ENCODE assay signal across 1 cellular context in the genomic region with DNA sequence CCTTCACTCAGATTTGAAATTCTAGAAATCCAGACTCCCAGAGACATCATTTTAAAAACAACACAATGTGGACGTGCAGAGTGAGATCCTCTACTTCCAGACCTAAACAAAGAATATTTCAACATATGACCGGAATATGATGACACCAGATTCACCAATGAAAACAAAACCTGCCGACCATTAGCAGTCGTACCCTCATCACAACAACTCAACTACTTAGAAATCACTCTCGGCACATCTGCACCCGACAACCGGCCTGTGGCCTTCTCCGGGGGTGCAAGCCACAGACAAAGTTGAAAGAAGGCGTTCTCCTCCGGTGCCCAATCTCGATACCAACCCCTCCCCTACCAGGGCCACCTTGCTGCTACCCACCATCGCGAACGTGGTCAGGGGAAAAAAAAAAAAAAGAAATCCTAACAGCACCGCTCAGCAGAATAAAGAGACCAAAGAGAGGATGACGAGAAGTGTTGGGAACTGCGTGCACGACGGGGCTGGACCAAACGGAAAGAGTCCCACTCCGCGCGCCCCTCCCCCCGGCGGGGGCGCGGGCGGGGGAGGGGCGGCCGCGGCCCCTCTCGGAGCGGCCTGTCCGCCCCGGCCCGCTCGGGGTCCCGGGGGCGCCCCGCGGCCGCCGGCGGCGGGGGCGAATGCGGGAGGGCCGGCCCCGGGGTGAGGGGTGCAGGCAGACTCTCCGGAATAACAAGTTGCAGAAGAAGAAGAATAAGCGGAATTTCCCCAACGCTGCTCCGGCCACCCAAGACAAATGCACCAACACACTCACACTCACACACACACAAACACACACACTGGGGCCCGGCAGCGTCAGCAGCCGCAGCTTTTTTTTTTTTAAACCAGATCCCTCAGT.
TF ChIP-seq lines count a peak whose summit lies in the region.

No MANE protein-coding gene starts in this region.

TF ChIP-seq in HepG2, 621 proteins besides CTCF, POLR2A, EP300 and RAD21 (continued from another document and continues in another):
- no peak for TF ChIP-seq ZNF180 (CRISPR knock-in tag; IDR thresholded peaks at IDR 0.05; ENCODE audit: borderline replicate concordance, low read depth)
- TF ChIP-seq ZNF501 (CRISPR knock-in tag; IDR thresholded peaks at IDR 0.05), result no peak; the same call in 1 of the 2 replicates
- 0 out of 2 replicates have a peak, but pooled peaks have one; percentile 15 for TF ChIP-seq KDM3A (CRISPR knock-in tag; IDR thresholded peaks at IDR 0.05; ENCODE audit: low read depth)
- peak; percentile 93 for TF ChIP-seq CEBPG (CRISPR knock-in tag; IDR thresholded peaks at IDR 0.05)
- TF ChIP-seq, protein P1, sequence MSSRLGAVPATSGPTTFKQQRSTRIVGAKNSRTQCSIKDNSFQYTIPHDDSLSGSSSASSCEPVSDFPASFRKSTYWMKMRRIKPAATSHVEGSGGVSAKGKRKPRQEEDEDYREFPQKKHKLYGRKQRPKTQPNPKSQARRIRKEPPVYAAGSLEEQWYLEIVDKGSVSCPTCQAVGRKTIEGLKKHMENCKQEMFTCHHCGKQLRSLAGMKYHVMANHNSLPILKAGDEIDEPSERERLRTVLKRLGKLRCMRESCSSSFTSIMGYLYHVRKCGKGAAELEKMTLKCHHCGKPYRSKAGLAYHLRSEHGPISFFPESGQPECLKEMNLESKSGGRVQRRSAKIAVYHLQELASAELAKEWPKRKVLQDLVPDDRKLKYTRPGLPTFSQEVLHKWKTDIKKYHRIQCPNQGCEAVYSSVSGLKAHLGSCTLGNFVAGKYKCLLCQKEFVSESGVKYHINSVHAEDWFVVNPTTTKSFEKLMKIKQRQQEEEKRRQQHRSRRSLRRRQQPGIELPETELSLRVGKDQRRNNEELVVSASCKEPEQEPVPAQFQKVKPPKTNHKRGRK (CRISPR knock-in tag; IDR thresholded peaks at IDR 0.05), result no peak
- TF ChIP-seq, protein P2, sequence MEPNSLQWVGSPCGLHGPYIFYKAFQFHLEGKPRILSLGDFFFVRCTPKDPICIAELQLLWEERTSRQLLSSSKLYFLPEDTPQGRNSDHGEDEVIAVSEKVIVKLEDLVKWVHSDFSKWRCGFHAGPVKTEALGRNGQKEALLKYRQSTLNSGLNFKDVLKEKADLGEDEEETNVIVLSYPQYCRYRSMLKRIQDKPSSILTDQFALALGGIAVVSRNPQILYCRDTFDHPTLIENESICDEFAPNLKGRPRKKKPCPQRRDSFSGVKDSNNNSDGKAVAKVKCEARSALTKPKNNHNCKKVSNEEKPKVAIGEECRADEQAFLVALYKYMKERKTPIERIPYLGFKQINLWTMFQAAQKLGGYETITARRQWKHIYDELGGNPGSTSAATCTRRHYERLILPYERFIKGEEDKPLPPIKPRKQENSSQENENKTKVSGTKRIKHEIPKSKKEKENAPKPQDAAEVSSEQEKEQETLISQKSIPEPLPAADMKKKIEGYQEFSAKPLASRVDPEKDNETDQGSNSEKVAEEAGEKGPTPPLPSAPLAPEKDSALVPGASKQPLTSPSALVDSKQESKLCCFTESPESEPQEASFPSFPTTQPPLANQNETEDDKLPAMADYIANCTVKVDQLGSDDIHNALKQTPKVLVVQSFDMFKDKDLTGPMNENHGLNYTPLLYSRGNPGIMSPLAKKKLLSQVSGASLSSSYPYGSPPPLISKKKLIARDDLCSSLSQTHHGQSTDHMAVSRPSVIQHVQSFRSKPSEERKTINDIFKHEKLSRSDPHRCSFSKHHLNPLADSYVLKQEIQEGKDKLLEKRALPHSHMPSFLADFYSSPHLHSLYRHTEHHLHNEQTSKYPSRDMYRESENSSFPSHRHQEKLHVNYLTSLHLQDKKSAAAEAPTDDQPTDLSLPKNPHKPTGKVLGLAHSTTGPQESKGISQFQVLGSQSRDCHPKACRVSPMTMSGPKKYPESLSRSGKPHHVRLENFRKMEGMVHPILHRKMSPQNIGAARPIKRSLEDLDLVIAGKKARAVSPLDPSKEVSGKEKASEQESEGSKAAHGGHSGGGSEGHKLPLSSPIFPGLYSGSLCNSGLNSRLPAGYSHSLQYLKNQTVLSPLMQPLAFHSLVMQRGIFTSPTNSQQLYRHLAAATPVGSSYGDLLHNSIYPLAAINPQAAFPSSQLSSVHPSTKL (CRISPR knock-in tag; IDR thresholded peaks at IDR 0.05), result no peak; the same call in none of the 2 replicates
- TF ChIP-seq, protein P3, sequence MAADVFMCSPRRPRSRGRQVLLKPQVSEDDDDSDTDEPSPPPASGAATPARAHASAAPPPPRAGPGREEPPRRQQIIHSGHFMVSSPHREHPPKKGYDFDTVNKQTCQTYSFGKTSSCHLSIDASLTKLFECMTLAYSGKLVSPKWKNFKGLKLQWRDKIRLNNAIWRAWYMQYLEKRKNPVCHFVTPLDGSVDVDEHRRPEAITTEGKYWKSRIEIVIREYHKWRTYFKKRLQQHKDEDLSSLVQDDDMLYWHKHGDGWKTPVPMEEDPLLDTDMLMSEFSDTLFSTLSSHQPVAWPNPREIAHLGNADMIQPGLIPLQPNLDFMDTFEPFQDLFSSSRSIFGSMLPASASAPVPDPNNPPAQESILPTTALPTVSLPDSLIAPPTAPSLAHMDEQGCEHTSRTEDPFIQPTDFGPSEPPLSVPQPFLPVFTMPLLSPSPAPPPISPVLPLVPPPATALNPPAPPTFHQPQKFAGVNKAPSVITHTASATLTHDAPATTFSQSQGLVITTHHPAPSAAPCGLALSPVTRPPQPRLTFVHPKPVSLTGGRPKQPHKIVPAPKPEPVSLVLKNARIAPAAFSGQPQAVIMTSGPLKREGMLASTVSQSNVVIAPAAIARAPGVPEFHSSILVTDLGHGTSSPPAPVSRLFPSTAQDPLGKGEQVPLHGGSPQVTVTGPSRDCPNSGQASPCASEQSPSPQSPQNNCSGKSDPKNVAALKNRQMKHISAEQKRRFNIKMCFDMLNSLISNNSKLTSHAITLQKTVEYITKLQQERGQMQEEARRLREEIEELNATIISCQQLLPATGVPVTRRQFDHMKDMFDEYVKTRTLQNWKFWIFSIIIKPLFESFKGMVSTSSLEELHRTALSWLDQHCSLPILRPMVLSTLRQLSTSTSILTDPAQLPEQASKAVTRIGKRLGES (CRISPR knock-in tag; IDR thresholded peaks at IDR 0.05; ENCODE audit: borderline replicate concordance), result no peak
- no peak; the same call in 1 of the 2 replicates for TF ChIP-seq RXRA (CRISPR knock-in tag; IDR thresholded peaks at IDR 0.05)
- TF ChIP-seq ZNF343 (CRISPR knock-in tag; IDR thresholded peaks at IDR 0.05), result no peak
- TF ChIP-seq, protein P4, sequence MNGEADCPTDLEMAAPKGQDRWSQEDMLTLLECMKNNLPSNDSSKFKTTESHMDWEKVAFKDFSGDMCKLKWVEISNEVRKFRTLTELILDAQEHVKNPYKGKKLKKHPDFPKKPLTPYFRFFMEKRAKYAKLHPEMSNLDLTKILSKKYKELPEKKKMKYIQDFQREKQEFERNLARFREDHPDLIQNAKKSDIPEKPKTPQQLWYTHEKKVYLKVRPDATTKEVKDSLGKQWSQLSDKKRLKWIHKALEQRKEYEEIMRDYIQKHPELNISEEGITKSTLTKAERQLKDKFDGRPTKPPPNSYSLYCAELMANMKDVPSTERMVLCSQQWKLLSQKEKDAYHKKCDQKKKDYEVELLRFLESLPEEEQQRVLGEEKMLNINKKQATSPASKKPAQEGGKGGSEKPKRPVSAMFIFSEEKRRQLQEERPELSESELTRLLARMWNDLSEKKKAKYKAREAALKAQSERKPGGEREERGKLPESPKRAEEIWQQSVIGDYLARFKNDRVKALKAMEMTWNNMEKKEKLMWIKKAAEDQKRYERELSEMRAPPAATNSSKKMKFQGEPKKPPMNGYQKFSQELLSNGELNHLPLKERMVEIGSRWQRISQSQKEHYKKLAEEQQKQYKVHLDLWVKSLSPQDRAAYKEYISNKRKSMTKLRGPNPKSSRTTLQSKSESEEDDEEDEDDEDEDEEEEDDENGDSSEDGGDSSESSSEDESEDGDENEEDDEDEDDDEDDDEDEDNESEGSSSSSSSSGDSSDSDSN (CRISPR knock-in tag; IDR thresholded peaks at IDR 0.05), result peak; percentile 38; the same call in 1 of the 2 replicates
- TF ChIP-seq, protein P5, sequence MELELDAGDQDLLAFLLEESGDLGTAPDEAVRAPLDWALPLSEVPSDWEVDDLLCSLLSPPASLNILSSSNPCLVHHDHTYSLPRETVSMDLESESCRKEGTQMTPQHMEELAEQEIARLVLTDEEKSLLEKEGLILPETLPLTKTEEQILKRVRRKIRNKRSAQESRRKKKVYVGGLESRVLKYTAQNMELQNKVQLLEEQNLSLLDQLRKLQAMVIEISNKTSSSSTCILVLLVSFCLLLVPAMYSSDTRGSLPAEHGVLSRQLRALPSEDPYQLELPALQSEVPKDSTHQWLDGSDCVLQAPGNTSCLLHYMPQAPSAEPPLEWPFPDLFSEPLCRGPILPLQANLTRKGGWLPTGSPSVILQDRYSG (CRISPR knock-in tag; IDR thresholded peaks at IDR 0.05), result no peak
- no peak for TF ChIP-seq ZNF337 (CRISPR knock-in tag; IDR thresholded peaks at IDR 0.05; ENCODE audit: borderline replicate concordance, low read depth)
- no peak for TF ChIP-seq ZNF607 (CRISPR knock-in tag; IDR thresholded peaks at IDR 0.05; ENCODE audit: borderline replicate concordance)
- TF ChIP-seq KAT8 (CRISPR knock-in tag; IDR thresholded peaks at IDR 0.05), result 0 out of 2 replicates have a peak, but pooled peaks have one; percentile 30
- no peak for TF ChIP-seq EZH2 (conservative IDR thresholded peaks at IDR 0.05; ENCODE audit: low read depth, low read length)
- TF ChIP-seq, protein P6, sequence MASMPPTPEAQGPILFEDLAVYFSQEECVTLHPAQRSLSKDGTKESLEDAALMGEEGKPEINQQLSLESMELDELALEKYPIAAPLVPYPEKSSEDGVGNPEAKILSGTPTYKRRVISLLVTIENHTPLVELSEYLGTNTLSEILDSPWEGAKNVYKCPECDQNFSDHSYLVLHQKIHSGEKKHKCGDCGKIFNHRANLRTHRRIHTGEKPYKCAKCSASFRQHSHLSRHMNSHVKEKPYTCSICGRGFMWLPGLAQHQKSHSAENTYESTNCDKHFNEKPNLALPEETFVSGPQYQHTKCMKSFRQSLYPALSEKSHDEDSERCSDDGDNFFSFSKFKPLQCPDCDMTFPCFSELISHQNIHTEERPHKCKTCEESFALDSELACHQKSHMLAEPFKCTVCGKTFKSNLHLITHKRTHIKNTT (CRISPR knock-in tag; IDR thresholded peaks at IDR 0.05), result no peak
- no peak for TF ChIP-seq ZFP62 (CRISPR knock-in tag; IDR thresholded peaks at IDR 0.05)
- TF ChIP-seq, protein P7, sequence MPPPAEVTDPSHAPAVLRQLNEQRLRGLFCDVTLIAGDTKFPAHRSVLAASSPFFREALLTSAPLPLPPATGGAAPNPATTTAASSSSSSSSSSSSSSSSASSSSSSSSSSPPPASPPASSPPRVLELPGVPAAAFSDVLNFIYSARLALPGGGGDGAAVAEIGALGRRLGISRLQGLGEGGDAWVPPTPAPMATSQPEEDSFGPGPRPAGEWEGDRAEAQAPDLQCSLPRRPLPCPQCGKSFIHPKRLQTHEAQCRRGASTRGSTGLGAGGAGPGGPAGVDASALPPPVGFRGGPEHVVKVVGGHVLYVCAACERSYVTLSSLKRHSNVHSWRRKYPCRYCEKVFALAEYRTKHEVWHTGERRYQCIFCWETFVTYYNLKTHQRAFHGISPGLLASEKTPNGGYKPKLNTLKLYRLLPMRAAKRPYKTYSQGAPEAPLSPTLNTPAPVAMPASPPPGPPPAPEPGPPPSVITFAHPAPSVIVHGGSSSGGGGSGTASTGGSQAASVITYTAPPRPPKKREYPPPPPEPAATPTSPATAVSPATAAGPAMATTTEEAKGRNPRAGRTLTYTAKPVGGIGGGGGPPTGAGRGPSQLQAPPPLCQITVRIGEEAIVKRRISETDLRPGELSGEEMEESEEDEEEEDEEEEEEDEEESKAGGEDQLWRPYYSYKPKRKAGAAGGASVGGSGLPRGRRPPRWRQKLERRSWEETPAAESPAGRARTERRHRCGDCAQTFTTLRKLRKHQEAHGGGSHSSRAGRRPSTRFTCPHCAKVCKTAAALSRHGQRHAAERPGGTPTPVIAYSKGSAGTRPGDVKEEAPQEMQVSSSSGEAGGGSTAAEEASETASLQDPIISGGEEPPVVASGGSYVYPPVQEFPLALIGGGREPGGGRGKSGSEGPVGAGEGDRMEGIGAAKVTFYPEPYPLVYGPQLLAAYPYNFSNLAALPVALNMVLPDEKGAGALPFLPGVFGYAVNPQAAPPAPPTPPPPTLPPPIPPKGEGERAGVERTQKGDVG (CRISPR knock-in tag; IDR thresholded peaks at IDR 0.05; ENCODE audit: borderline replicate concordance), result no peak
- no peak for TF ChIP-seq PHB2 (IDR thresholded peaks at IDR 0.05; ENCODE audit: partially characterized antibody)
- TF ChIP-seq, protein P8, sequence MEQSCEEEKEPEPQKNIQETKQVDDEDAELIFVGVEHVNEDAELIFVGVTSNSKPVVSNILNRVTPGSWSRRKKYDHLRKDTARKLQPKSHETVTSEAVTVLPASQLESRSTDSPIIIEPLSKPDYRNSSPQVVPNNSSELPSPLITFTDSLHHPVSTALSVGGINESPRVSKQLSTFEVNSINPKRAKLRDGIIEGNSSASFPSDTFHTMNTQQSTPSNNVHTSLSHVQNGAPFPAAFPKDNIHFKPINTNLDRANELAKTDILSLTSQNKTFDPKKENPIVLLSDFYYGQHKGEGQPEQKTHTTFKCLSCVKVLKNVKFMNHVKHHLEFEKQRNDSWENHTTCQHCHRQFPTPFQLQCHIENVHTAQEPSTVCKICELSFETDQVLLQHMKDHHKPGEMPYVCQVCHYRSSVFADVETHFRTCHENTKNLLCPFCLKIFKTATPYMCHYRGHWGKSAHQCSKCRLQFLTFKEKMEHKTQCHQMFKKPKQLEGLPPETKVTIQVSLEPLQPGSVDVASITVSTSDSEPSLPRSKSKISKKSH (CRISPR knock-in tag; IDR thresholded peaks at IDR 0.05; ENCODE audit: borderline replicate concordance), result no peak
- TF ChIP-seq MEIS2 (CRISPR knock-in tag; IDR thresholded peaks at IDR 0.05), result no peak; the same call in 1 of the 2 replicates
- 0 out of 2 replicates have a peak, but pooled peaks have one; percentile 25 for TF ChIP-seq RBFOX2 (IDR thresholded peaks at IDR 0.05; ENCODE audit: low read depth, low read length)
- 0 out of 2 replicates have a peak, but pooled peaks have one; percentile 24 for TF ChIP-seq ZNF317 (CRISPR knock-in tag; IDR thresholded peaks at IDR 0.05)
- TF ChIP-seq ZNF136 (CRISPR knock-in tag; IDR thresholded peaks at IDR 0.05; ENCODE audit: low read depth), result no peak
- no peak for TF ChIP-seq HOXA7 (CRISPR knock-in tag; IDR thresholded peaks at IDR 0.05)
- TF ChIP-seq ZNF672 (CRISPR knock-in tag; IDR thresholded peaks at IDR 0.05), result no peak
- TF ChIP-seq, protein P9, sequence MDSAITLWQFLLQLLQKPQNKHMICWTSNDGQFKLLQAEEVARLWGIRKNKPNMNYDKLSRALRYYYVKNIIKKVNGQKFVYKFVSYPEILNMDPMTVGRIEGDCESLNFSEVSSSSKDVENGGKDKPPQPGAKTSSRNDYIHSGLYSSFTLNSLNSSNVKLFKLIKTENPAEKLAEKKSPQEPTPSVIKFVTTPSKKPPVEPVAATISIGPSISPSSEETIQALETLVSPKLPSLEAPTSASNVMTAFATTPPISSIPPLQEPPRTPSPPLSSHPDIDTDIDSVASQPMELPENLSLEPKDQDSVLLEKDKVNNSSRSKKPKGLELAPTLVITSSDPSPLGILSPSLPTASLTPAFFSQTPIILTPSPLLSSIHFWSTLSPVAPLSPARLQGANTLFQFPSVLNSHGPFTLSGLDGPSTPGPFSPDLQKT (CRISPR knock-in tag; IDR thresholded peaks at IDR 0.05; ENCODE audit: borderline replicate concordance), result no peak
- no peak for TF ChIP-seq ZNF674 (CRISPR knock-in tag; IDR thresholded peaks at IDR 0.05; ENCODE audit: low read depth)
- TF ChIP-seq, protein P10, sequence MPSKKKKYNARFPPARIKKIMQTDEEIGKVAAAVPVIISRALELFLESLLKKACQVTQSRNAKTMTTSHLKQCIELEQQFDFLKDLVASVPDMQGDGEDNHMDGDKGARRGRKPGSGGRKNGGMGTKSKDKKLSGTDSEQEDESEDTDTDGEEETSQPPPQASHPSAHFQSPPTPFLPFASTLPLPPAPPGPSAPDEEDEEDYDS (CRISPR knock-in tag; IDR thresholded peaks at IDR 0.05), result peak; percentile 62
- no peak for TF ChIP-seq KAT2B (IDR thresholded peaks at IDR 0.05; ENCODE audit: borderline replicate concordance, low read depth, low read length)
- no peak for TF ChIP-seq HCFC1 (IDR thresholded peaks at IDR 0.05; ENCODE audit: low read depth, low read length)
- no peak for TF ChIP-seq MEF2D (CRISPR knock-in tag; IDR thresholded peaks at IDR 0.05)
- no peak for TF ChIP-seq NFKBIZ (CRISPR knock-in tag; IDR thresholded peaks at IDR 0.05)
